ENCODE assay signal across 17 cellular contexts in the genomic region with DNA sequence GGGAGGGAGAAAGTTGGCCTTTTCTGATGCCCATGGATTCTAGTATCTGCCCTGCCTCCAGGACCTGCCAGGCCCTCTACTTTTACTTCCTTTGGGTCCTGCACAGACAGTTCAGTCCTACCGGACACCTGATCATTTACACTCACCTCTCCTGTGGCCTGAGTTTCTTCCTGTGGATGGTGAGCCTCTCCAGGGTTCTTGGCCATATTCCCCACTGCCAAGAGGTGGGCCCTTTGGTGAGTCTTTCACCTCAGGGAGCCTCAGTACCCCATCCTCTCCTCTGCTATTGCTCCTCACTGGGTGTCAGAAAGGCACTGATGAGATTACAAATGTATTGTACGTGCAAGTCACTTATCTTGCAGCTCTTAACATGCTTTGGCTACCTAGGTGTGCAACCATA.
A peak's percentile ranks its signal among the peaks of the same experiment; 100 is the strongest.
DNase-seq lines count a peak whose midpoint lies in the region; ATAC-seq and TF ChIP-seq lines count a peak whose summit lies in the region.
"Had no signal": no experiment of that assay in that cellular context is flagged by ENCODE, and none has a peak within 500 bp of the region (broad histone marks: within the 10 kb centered on the region; RNA-seq: fewer than 3 reads in every experiment).

No MANE protein-coding gene starts in this region.

- no peaks in the 10 kb centered on the region for H3K9me3 ChIP-seq in neuronal stem cell (replicated peaks in 1 of 2; ENCODE audit: control insufficient read depth in 2 of 2, insufficient read depth in 1 of 2, low read depth in 1 of 2, low read length in 2 of 2)
- H3K9me3 ChIP-seq: A549 had no signal

- no peaks in the 10 kb centered on the region for H3K36me3 Mint-ChIP-seq in activated CD8-positive, alpha-beta T cell treated with anti-CD3 and anti-CD28 coated beads, Interleukin-2, amount 10 ng/mL, durations not matched to agents 7 days and 5 days (ENCODE audit: low read depth)
- H3K36me3 Mint-ChIP-seq in activated CD8-positive, alpha-beta T cell treated with anti-CD3 and anti-CD28 coated beads for 36 hours (ENCODE audit: low read depth), result no peaks in the 10 kb centered on the region
- H3K36me3 Mint-ChIP-seq: CD8-positive, alpha-beta T cell had no signal

- no peak overlapping the region for H4K8ac ChIP-seq in neuronal stem cell (ENCODE audit: low read depth, low read length)

- H3K14ac ChIP-seq in neuronal stem cell (ENCODE audit: low read length), result no peak overlapping the region

- H2AFZ ChIP-seq in neuronal stem cell (ENCODE audit: low read length), result no peak overlapping the region

- TF ChIP-seq CTCF in activated CD8-positive, alpha-beta T cell treated with anti-CD3 and anti-CD28 coated beads for 36 hours (IDR thresholded peaks at IDR 0.05), result no peak

- H3K27ac Mint-ChIP-seq in activated CD8-positive, alpha-beta T cell treated with anti-CD3 and anti-CD28 coated beads, Interleukin-2, amount 10 ng/mL, durations not matched to agents 7 days and 5 days, result no peak overlapping the region
- H3K27ac Mint-ChIP-seq in activated CD8-positive, alpha-beta T cell treated with anti-CD3 and anti-CD28 coated beads for 36 hours, result no peak overlapping the region
- H3K27ac Mint-ChIP-seq: B cell; CD4-positive, alpha-beta T cell; CD8-positive, alpha-beta T cell had no signal

- H3K4me1 Mint-ChIP-seq in activated CD8-positive, alpha-beta T cell treated with anti-CD3 and anti-CD28 coated beads, Interleukin-2, amount 10 ng/mL, durations not matched to agents 7 days and 5 days (ENCODE audit: low read depth), result no peaks in the 10 kb centered on the region
- no peaks in the 10 kb centered on the region for H3K4me1 Mint-ChIP-seq in activated CD8-positive, alpha-beta T cell treated with anti-CD3 and anti-CD28 coated beads for 36 hours (ENCODE audit: low read depth)
- H3K4me1 Mint-ChIP-seq: B cell had no signal

- no peak overlapping the region for H2BK5ac ChIP-seq in neuronal stem cell (ENCODE audit: low read length)

- POLR2A ChIA-PET in activated CD8-positive, alpha-beta T cell treated with anti-CD3 and anti-CD28 coated beads, Interleukin-2, amount 10 ng/mL, durations not matched to agents 7 days and 5 days (lab: Charles Lee), result no interaction called here
- POLR2A ChIA-PET in activated CD8-positive, alpha-beta T cell treated with anti-CD3 and anti-CD28 coated beads for 36 hours (lab: Charles Lee), result interaction anchor here (0.8 to 0.9 kb wide), 2 partner anchors 73 to 189 kb away, joined by 3 to 5 read pairs; no protein-coding TSS in a partner anchor

- peak overlapping the region; percentile 52 for H2BK120ac ChIP-seq in neuronal stem cell (ENCODE audit: low read depth, low read length)

- no peaks in the 10 kb centered on the region for H3K9me3 Mint-ChIP-seq in activated CD8-positive, alpha-beta T cell treated with anti-CD3 and anti-CD28 coated beads, Interleukin-2, amount 10 ng/mL, durations not matched to agents 7 days and 5 days (ENCODE audit: insufficient read depth)
- peaks cover 5% of the 10 kb centered on the region for H3K9me3 Mint-ChIP-seq in activated CD8-positive, alpha-beta T cell treated with anti-CD3 and anti-CD28 coated beads for 36 hours

- no peak overlapping the region for H3K18ac ChIP-seq in neuronal stem cell (ENCODE audit: low read length)

- no peak overlapping the region for H3K4me3 ChIP-seq in neuronal stem cell (ENCODE audit: low read length in 2 of 2)
- H3K4me3 ChIP-seq: A549; BLaER1 treated with 17β-estradiol and CSF1 and Interleukin-3, amounts not matched to agents 10 nM and 100 nM had no signal

- no peak overlapping the region for H4K91ac ChIP-seq in neuronal stem cell (ENCODE audit: low read depth, low read length, poor library complexity)

- no peak for ATAC-seq in activated CD8-positive, alpha-beta T cell treated with anti-CD3 and anti-CD28 coated beads, Interleukin-2, amount 10 ng/mL, durations not matched to agents 7 days and 5 days
- ATAC-seq in activated CD8-positive, alpha-beta T cell treated with anti-CD3 and anti-CD28 coated beads for 36 hours, result no peak
- ATAC-seq in GM18861 (IDR thresholded peaks at IDR 0.05; ENCODE audit: unreplicated experiment), result no peak
- ATAC-seq: A549; CD8-positive, alpha-beta T cell had no signal

- no peak overlapping the region for H3K23ac ChIP-seq in neuronal stem cell (ENCODE audit: low read depth, low read length, poor library complexity)

- H3K4me1 ChIP-seq in neuronal stem cell (ENCODE audit: control insufficient read depth in 2 of 2, insufficient read depth in 1 of 2, low read depth in 1 of 2, low read length in 2 of 2), result no peaks in the 10 kb centered on the region
- H3K4me1 ChIP-seq: A549; BLaER1 treated with 17β-estradiol and CSF1 and Interleukin-3, amounts not matched to agents 10 nM and 100 nM; Caco-2 had no signal

- no peak overlapping the region for H2AK5ac ChIP-seq in neuronal stem cell (ENCODE audit: low read depth, low read length)

- H3K27ac ChIP-seq in neuronal stem cell (replicated peaks; ENCODE audit: low read length), result no peak overlapping the region
- H3K27ac ChIP-seq: 22Rv1; A549; BLaER1 treated with 17β-estradiol and CSF1 and Interleukin-3, amounts not matched to agents 10 nM and 100 nM; C4-2B had no signal

- DNase-seq in activated CD8-positive, alpha-beta T cell treated with anti-CD3 and anti-CD28 coated beads, Interleukin-2, amount 10 ng/mL, durations not matched to agents 7 days and 5 days, result peak; percentile 5
- no peak for DNase-seq in activated CD8-positive, alpha-beta T cell treated with anti-CD3 and anti-CD28 coated beads for 36 hours
- DNase-seq in neuronal stem cell (ENCODE audit: low spot score), result no peak
- no peak for DNase-seq in central memory CD4-positive, alpha-beta T cell
- DNase-seq: AML-193; Caco-2; Calu3; CD4-positive, alpha-beta T cell; CD8-positive, alpha-beta T cell; DMS79 treated with DMSO at 0.1 percent for 48 hours; GF-D8 had no signal

- H3K36me3 ChIP-seq in neuronal stem cell (replicated peaks in 1 of 2; ENCODE audit: control insufficient read depth in 2 of 2, insufficient read depth in 2 of 2, low read length in 2 of 2), result no peaks in the 10 kb centered on the region
- H3K36me3 ChIP-seq: BLaER1 treated with 17β-estradiol and CSF1 and Interleukin-3, amounts not matched to agents 10 nM and 100 nM had no signal

- H3K79me1 ChIP-seq in neuronal stem cell (ENCODE audit: low read depth, low read length), result no peaks in the 10 kb centered on the region

- no peak overlapping the region for H3K4ac ChIP-seq in neuronal stem cell (ENCODE audit: low read length)

- H3K27me3 ChIP-seq in neuronal stem cell (ENCODE audit: control insufficient read depth in 3 of 3, insufficient read depth in 3 of 3, low read depth in 1 of 3, low read length in 3 of 3), result peaks cover 0 to 22% (median 0%) of the 10 kb centered on the region in 3 experiments
- H3K27me3 ChIP-seq: BLaER1 treated with 17β-estradiol and CSF1 and Interleukin-3, amounts not matched to agents 10 nM and 100 nM had no signal

- H3K9ac ChIP-seq in neuronal stem cell (ENCODE audit: low read depth, low read length, poor library complexity), result no peak overlapping the region
- H3K9ac ChIP-seq: BLaER1 treated with 17β-estradiol and CSF1 and Interleukin-3, amounts not matched to agents 10 nM and 100 nM had no signal

- H2BK15ac ChIP-seq in neuronal stem cell (ENCODE audit: low read length), result no peak overlapping the region

- peaks cover 35% of the 10 kb centered on the region for H3K27me3 Mint-ChIP-seq in activated CD8-positive, alpha-beta T cell treated with anti-CD3 and anti-CD28 coated beads, Interleukin-2, amount 10 ng/mL, durations not matched to agents 7 days and 5 days (ENCODE audit: low read depth)
- peaks cover 29% of the 10 kb centered on the region for H3K27me3 Mint-ChIP-seq in activated CD8-positive, alpha-beta T cell treated with anti-CD3 and anti-CD28 coated beads for 36 hours

- no CpG with 5 or more reads among the region's 2 CpGs for WGBS in neuronal stem cell (ENCODE audit: extremely low coverage in 2 of 2, insufficient read length in 2 of 2, insufficient replicate concordance in 1 of 2), 2 donors

- no peak overlapping the region for H3K4me2 ChIP-seq in neuronal stem cell (ENCODE audit: insufficient read depth, low read length, poor library complexity, severe bottlenecking)
- H3K4me2 ChIP-seq: A549; BLaER1 treated with 17β-estradiol and CSF1 and Interleukin-3, amounts not matched to agents 10 nM and 100 nM had no signal

- no peak overlapping the region for H2BK12ac ChIP-seq in neuronal stem cell (ENCODE audit: low read length)

- CTCF ChIA-PET in activated CD8-positive, alpha-beta T cell treated with anti-CD3 and anti-CD28 coated beads, Interleukin-2, amount 10 ng/mL, durations not matched to agents 7 days and 5 days (lab: Charles Lee), result no interaction called here
- CTCF ChIA-PET in activated CD8-positive, alpha-beta T cell treated with anti-CD3 and anti-CD28 coated beads for 36 hours (lab: Charles Lee), result no interaction called here

- H3K4me3 Mint-ChIP-seq in activated CD8-positive, alpha-beta T cell treated with anti-CD3 and anti-CD28 coated beads, Interleukin-2, amount 10 ng/mL, durations not matched to agents 7 days and 5 days, result no peak overlapping the region
- H3K4me3 Mint-ChIP-seq in activated CD8-positive, alpha-beta T cell treated with anti-CD3 and anti-CD28 coated beads for 36 hours, result no peak overlapping the region
- H3K4me3 Mint-ChIP-seq: B cell; CD4-positive, alpha-beta T cell; CD8-positive, alpha-beta T cell had no signal

- intact Hi-C loops in activated CD8-positive, alpha-beta T cell treated with anti-CD3 and anti-CD28 coated beads for 36 hours (cut with micrococcal nuclease), result no loop called here
